19 cellular contexts compared by ENCODE assay signal in the genomic region with DNA sequence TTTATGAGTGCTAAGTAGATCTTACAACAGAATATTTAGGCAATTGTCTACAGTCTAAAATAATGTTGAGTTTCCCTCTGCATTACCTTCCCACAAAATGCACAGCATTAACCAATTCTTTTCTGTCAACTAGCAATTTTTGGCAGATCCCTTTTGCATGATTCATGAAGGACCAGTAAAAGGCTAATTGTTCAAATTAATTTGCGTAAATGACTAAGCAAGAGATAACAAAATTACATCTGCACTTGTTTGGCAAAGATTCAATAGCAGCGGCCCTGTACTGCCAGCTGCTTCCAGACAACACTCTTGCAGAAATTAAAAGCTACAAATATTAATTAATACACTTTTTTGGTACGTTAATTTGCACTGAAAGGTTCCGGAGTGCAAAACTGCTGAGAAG.
DNase-seq lines count a peak whose midpoint lies in the region; ATAC-seq and TF ChIP-seq lines count a peak whose summit lies in the region.
"Had no signal": no experiment of that assay in that cellular context is flagged by ENCODE, and none has a peak within 500 bp of the region (broad histone marks: within the 10 kb centered on the region; RNA-seq: fewer than 3 reads in every experiment).

No MANE protein-coding gene starts in this region.

- POLR2A ChIA-PET in WTC11 (lab: Charles Lee): no interaction called here

- H3K27ac Mint-ChIP-seq in WTC11: peak overlapping the region; percentile 81; the same call in 1 of the 2 replicates
- H3K27ac Mint-ChIP-seq: natural killer cell treated with Interleukin-12 subunit alpha and Interleukin-12 subunit beta and Interleukin-15 and Interleukin-18, amount 100 ng/mL, for 72 hours had no signal

- H3K27ac ChIP-seq in foreskin keratinocyte: no peak overlapping the region
- H3K27ac ChIP-seq: BLaER1, parathyroid adenoma, VCaP had no signal

- no peak overlapping the region for H3K4me3 Mint-ChIP-seq in WTC11
- H3K4me3 Mint-ChIP-seq: natural killer cell treated with Interleukin-12 subunit alpha and Interleukin-12 subunit beta and Interleukin-15 and Interleukin-18, amount 100 ng/mL, for 72 hours had no signal

- no peaks in the 10 kb centered on the region for H3K27me3 Mint-ChIP-seq in WTC11 (ENCODE audit: low read depth)
- H3K27me3 Mint-ChIP-seq: natural killer cell treated with Interleukin-12 subunit alpha and Interleukin-12 subunit beta and Interleukin-15 and Interleukin-18, amount 100 ng/mL, for 72 hours had no signal

- no peak for ATAC-seq in WTC11
- ATAC-seq in foreskin keratinocyte: peak; percentile 59
- ATAC-seq: natural killer cell treated with Interleukin-12 subunit alpha and Interleukin-12 subunit beta and Interleukin-15 and Interleukin-18, amount 100 ng/mL, for 72 hours; sciatic nerve had no signal

- H3K4me1 Mint-ChIP-seq in WTC11: peaks cover 33% of the 10 kb centered on the region

- DNase-seq in NCI-H748 (lab: John Stamatoyannopoulos, UW; ENCODE audit: unreplicated experiment) (peak; percentile 10), NCI-H748 treated with DMSO at 0.1 percent for 48 hours (lab: John Stamatoyannopoulos, UW) (no peak), NCI-H1694 (lab: John Stamatoyannopoulos, UW) (peak; percentile 65), WTC11 (ENCODE audit: low spot score) (no peak), foreskin keratinocyte (peak; percentile 24 to 39), kidney glomerular epithelial cell (lab: John Stamatoyannopoulos, UW) (no peak), foreskin melanocyte (no peak), amniotic stem cell (lab: John Stamatoyannopoulos, UW) (no peak)
- DNase-seq: activated CD4-positive, alpha-beta T cell treated with anti-CD3 and anti-CD28 coated beads, Interleukin-2, amount 50 U/mL, for 48 hours; activated gamma-delta T cell; activated T-cell treated with anti-CD3 and anti-CD28 coated beads for 4 hours; midbrain; NCI-H1930; SHP77 had no signal

- no peak for TF ChIP-seq CTCF in WTC11 (IDR thresholded peaks at IDR 0.05)
- no peak for TF ChIP-seq CTCF in foreskin keratinocyte (conservative IDR thresholded peaks at IDR 0.05)

- H3K9me3 Mint-ChIP-seq in WTC11: no peaks in the 10 kb centered on the region
- H3K9me3 Mint-ChIP-seq: natural killer cell treated with Interleukin-12 subunit alpha and Interleukin-12 subunit beta and Interleukin-15 and Interleukin-18, amount 100 ng/mL, for 72 hours had no signal

- H3K4me1 ChIP-seq in foreskin keratinocyte: peaks cover 13% of the 10 kb centered on the region
- H3K4me1 ChIP-seq: BLaER1, parathyroid adenoma had no signal

- H3K27me3 ChIP-seq in foreskin keratinocyte: no peaks in the 10 kb centered on the region
- H3K27me3 ChIP-seq: BLaER1 had no signal

- CTCF ChIA-PET in WTC11 (lab: Charles Lee): no interaction called here

- H3K36me3 Mint-ChIP-seq in WTC11: no peaks in the 10 kb centered on the region
- H3K36me3 Mint-ChIP-seq: natural killer cell treated with Interleukin-12 subunit alpha and Interleukin-12 subunit beta and Interleukin-15 and Interleukin-18, amount 100 ng/mL, for 72 hours had no signal

TF ChIP-seq in WTC11, 78 proteins besides CTCF, POLR2A, EP300 and RAD21:
- TF ChIP-seq GTF2I (CRISPR knock-in tag; conservative IDR thresholded peaks at IDR 0.05): no peak
- TF ChIP-seq, protein P1, sequence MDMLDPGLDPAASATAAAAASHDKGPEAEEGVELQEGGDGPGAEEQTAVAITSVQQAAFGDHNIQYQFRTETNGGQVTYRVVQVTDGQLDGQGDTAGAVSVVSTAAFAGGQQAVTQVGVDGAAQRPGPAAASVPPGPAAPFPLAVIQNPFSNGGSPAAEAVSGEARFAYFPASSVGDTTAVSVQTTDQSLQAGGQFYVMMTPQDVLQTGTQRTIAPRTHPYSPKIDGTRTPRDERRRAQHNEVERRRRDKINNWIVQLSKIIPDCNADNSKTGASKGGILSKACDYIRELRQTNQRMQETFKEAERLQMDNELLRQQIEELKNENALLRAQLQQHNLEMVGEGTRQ (CRISPR knock-in tag; IDR thresholded peaks at IDR 0.05): no peak
- TF ChIP-seq NR1H2 (CRISPR knock-in tag; IDR thresholded peaks at IDR 0.05): no peak
- no peak for TF ChIP-seq JUN (CRISPR knock-in tag; IDR thresholded peaks at IDR 0.05)
- TF ChIP-seq EMX1 (CRISPR knock-in tag; IDR thresholded peaks at IDR 0.05): no peak
- no peak for TF ChIP-seq TEAD4 (CRISPR knock-in tag; IDR thresholded peaks at IDR 0.05)
- TF ChIP-seq, protein P2, sequence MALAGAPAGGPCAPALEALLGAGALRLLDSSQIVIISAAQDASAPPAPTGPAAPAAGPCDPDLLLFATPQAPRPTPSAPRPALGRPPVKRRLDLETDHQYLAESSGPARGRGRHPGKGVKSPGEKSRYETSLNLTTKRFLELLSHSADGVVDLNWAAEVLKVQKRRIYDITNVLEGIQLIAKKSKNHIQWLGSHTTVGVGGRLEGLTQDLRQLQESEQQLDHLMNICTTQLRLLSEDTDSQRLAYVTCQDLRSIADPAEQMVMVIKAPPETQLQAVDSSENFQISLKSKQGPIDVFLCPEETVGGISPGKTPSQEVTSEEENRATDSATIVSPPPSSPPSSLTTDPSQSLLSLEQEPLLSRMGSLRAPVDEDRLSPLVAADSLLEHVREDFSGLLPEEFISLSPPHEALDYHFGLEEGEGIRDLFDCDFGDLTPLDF (CRISPR knock-in tag; IDR thresholded peaks at IDR 0.05): no peak
- TF ChIP-seq AR (CRISPR knock-in tag; IDR thresholded peaks at IDR 0.05): no peak
- TF ChIP-seq FOXJ3 (CRISPR knock-in tag; IDR thresholded peaks at IDR 0.05; ENCODE audit: borderline replicate concordance): no peak
- TF ChIP-seq, protein P3, sequence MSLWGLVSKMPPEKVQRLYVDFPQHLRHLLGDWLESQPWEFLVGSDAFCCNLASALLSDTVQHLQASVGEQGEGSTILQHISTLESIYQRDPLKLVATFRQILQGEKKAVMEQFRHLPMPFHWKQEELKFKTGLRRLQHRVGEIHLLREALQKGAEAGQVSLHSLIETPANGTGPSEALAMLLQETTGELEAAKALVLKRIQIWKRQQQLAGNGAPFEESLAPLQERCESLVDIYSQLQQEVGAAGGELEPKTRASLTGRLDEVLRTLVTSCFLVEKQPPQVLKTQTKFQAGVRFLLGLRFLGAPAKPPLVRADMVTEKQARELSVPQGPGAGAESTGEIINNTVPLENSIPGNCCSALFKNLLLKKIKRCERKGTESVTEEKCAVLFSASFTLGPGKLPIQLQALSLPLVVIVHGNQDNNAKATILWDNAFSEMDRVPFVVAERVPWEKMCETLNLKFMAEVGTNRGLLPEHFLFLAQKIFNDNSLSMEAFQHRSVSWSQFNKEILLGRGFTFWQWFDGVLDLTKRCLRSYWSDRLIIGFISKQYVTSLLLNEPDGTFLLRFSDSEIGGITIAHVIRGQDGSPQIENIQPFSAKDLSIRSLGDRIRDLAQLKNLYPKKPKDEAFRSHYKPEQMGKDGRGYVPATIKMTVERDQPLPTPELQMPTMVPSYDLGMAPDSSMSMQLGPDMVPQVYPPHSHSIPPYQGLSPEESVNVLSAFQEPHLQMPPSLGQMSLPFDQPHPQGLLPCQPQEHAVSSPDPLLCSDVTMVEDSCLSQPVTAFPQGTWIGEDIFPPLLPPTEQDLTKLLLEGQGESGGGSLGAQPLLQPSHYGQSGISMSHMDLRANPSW (CRISPR knock-in tag; conservative IDR thresholded peaks at IDR 0.05; ENCODE audit: low read depth): no peak
TF ChIP-seq in WTC11: peak in this region for 0.

Comparison
In these comparisons a context has a peak if more than half of its experiments do, and no peak if none do; other contexts are left out.
1. DNase-seq: peak in NCI-H748 (single experiment), NCI-H1694 (single experiment) and foreskin keratinocyte (2 of 2); none in NCI-H748 treated with DMSO at 0.1 percent for 48 hours (single experiment), WTC11 (single experiment), kidney glomerular epithelial cell (single experiment), foreskin melanocyte (single experiment) and amniotic stem cell (single experiment).